ENCODE assay signal across 16 cellular contexts in genomic region chr10:70523549-70523948, GRCh38. TPM values are rescaled to one million over a fixed set of nuclear protein-coding genes. Genes with fewer than 3 reads are reported as not detected.
DNase-seq lines count a peak whose midpoint lies in the region; ATAC-seq, FAIRE-seq and TF ChIP-seq lines count a peak whose summit lies in the region.
"Had no signal": no experiment of that assay in that cellular context is flagged by ENCODE, and none has a peak within 500 bp of the region (broad histone marks: within the 10 kb centered on the region; RNA-seq: fewer than 3 reads in every experiment).

No MANE protein-coding gene starts in this region.

- H3K36me3 Mint-ChIP-seq in glutamatergic neuron (ENCODE audit: unreplicated experiment), result no peaks in the 10 kb centered on the region
- H3K36me3 Mint-ChIP-seq in activated CD4-positive, alpha-beta memory T cell treated with anti-CD3 and anti-CD28 coated beads for 36 hours, result no peaks in the 10 kb centered on the region
- H3K36me3 Mint-ChIP-seq in activated T-helper 1 cell treated with anti-CD3 and anti-CD28 coated beads, Interleukin-12 subunit alpha, Interleukin-12 subunit beta, Interleukin-2, Interleukin-4 antibody, amounts not matched to agents 30 ng/mL and 10 ng/mL and 1 ng/mL, durations not matched to agents 14 hours and 24 hours and 36 hours (ENCODE audit: low read depth), result no peaks in the 10 kb centered on the region
- H3K36me3 Mint-ChIP-seq: CD8-positive, alpha-beta memory T cell had no signal

- intact Hi-C loops in Right ventricle myocardium superior (cut with DNase I) (no loop called here), cardiac septum (cut with DNase I) (no loop called here)
- intact Hi-C loops in activated CD4-positive, alpha-beta memory T cell treated with anti-CD3 and anti-CD28 coated beads for 36 hours (cut with micrococcal nuclease), result no loop called here
- intact Hi-C loops in activated T-helper 1 cell treated with anti-CD3 and anti-CD28 coated beads, Interleukin-12 subunit alpha, Interleukin-12 subunit beta, Interleukin-2, Interleukin-4 antibody, amounts not matched to agents 30 ng/mL and 10 ng/mL and 1 ng/mL, durations not matched to agents 14 hours and 24 hours and 36 hours (cut with micrococcal nuclease), result no loop called here

- peak overlapping the region; percentile 76 for H3K27ac Mint-ChIP-seq in glutamatergic neuron (ENCODE audit: unreplicated experiment)
- no peak overlapping the region for H3K27ac Mint-ChIP-seq in activated CD4-positive, alpha-beta memory T cell treated with anti-CD3 and anti-CD28 coated beads for 36 hours
- no peak overlapping the region for H3K27ac Mint-ChIP-seq in activated T-helper 1 cell treated with anti-CD3 and anti-CD28 coated beads, Interleukin-12 subunit alpha, Interleukin-12 subunit beta, Interleukin-2, Interleukin-4 antibody, amounts not matched to agents 30 ng/mL and 10 ng/mL and 1 ng/mL, durations not matched to agents 14 hours and 24 hours and 36 hours

- H3K9me3 Mint-ChIP-seq in glutamatergic neuron (ENCODE audit: unreplicated experiment), result peaks cover 3% of the 10 kb centered on the region
- H3K9me3 Mint-ChIP-seq in activated CD4-positive, alpha-beta memory T cell treated with anti-CD3 and anti-CD28 coated beads for 36 hours, result no peaks in the 10 kb centered on the region
- no peaks in the 10 kb centered on the region for H3K9me3 Mint-ChIP-seq in activated T-helper 1 cell treated with anti-CD3 and anti-CD28 coated beads, Interleukin-12 subunit alpha, Interleukin-12 subunit beta, Interleukin-2, Interleukin-4 antibody, amounts not matched to agents 30 ng/mL and 10 ng/mL and 1 ng/mL, durations not matched to agents 14 hours and 24 hours and 36 hours
- H3K9me3 Mint-ChIP-seq: CD8-positive, alpha-beta memory T cell; H9 had no signal

- FAIRE-seq in RCC 7860 (lab: Jason Lieb, UNC), result no peak
- FAIRE-seq: GM19239, HepG2, HTR-8/SVneo had no signal

- H3K4me3 Mint-ChIP-seq in glutamatergic neuron (ENCODE audit: unreplicated experiment), result peak overlapping the region; percentile 15
- H3K4me3 Mint-ChIP-seq in activated CD4-positive, alpha-beta memory T cell treated with anti-CD3 and anti-CD28 coated beads for 36 hours, result no peak overlapping the region
- H3K4me3 Mint-ChIP-seq in activated T-helper 1 cell treated with anti-CD3 and anti-CD28 coated beads, Interleukin-12 subunit alpha, Interleukin-12 subunit beta, Interleukin-2, Interleukin-4 antibody, amounts not matched to agents 30 ng/mL and 10 ng/mL and 1 ng/mL, durations not matched to agents 14 hours and 24 hours and 36 hours, result no peak overlapping the region
- H3K4me3 Mint-ChIP-seq: CD8-positive, alpha-beta memory T cell; H9 had no signal

- CTCF ChIA-PET in activated CD4-positive, alpha-beta memory T cell treated with anti-CD3 and anti-CD28 coated beads for 36 hours (lab: Charles Lee), result interaction anchor here (1.8 to 2.0 kb wide), 2 partner anchors 26 to 62 kb away, joined by 6 to 7 read pairs; no protein-coding TSS in a partner anchor

- peaks cover 14% of the 10 kb centered on the region for H3K27me3 Mint-ChIP-seq in glutamatergic neuron (ENCODE audit: unreplicated experiment)
- peaks cover 2% of the 10 kb centered on the region for H3K27me3 Mint-ChIP-seq in activated CD4-positive, alpha-beta memory T cell treated with anti-CD3 and anti-CD28 coated beads for 36 hours
- peaks cover 5% of the 10 kb centered on the region for H3K27me3 Mint-ChIP-seq in activated T-helper 1 cell treated with anti-CD3 and anti-CD28 coated beads, Interleukin-12 subunit alpha, Interleukin-12 subunit beta, Interleukin-2, Interleukin-4 antibody, amounts not matched to agents 30 ng/mL and 10 ng/mL and 1 ng/mL, durations not matched to agents 14 hours and 24 hours and 36 hours (ENCODE audit: insufficient read depth)
- H3K27me3 Mint-ChIP-seq: CD8-positive, alpha-beta memory T cell had no signal

- no peak for ATAC-seq in Right ventricle myocardium superior (ENCODE audit: poor library complexity)
- ATAC-seq: HepG2 had no signal

- no peak for TF ChIP-seq CTCF in glutamatergic neuron (IDR thresholded peaks at IDR 0.05; ENCODE audit: partially characterized antibody, unreplicated experiment)

- POLR2A ChIA-PET in activated CD4-positive, alpha-beta memory T cell treated with anti-CD3 and anti-CD28 coated beads for 36 hours (lab: Charles Lee), result no interaction called here

- peaks cover 26% of the 10 kb centered on the region for H3K4me1 Mint-ChIP-seq in glutamatergic neuron (ENCODE audit: low read depth, unreplicated experiment)
- H3K4me1 Mint-ChIP-seq in activated CD4-positive, alpha-beta memory T cell treated with anti-CD3 and anti-CD28 coated beads for 36 hours (ENCODE audit: low read depth), result no peaks in the 10 kb centered on the region
- H3K4me1 Mint-ChIP-seq in activated T-helper 1 cell treated with anti-CD3 and anti-CD28 coated beads, Interleukin-12 subunit alpha, Interleukin-12 subunit beta, Interleukin-2, Interleukin-4 antibody, amounts not matched to agents 30 ng/mL and 10 ng/mL and 1 ng/mL, durations not matched to agents 14 hours and 24 hours and 36 hours (ENCODE audit: low read depth), result no peaks in the 10 kb centered on the region
- H3K4me1 Mint-ChIP-seq: CD8-positive, alpha-beta memory T cell had no signal

- DNase-seq in Right ventricle myocardium superior (peak; percentile 15), cardiac septum (ENCODE audit: low spot score) (no peak), glutamatergic neuron (no peak), nucleus accumbens (lab: John Stamatoyannopoulos, UW) (peak in 30 of 56 donors; percentile 6 to 80 (median 44)), RCC 7860 (ENCODE audit: low spot score) (no peak)
- DNase-seq in activated CD4-positive, alpha-beta memory T cell treated with anti-CD3 and anti-CD28 coated beads for 36 hours, result no peak
- no peak for DNase-seq in activated T-helper 1 cell treated with anti-CD3 and anti-CD28 coated beads, Interleukin-12 subunit alpha, Interleukin-12 subunit beta, Interleukin-2, Interleukin-4 antibody, amounts not matched to agents 30 ng/mL and 10 ng/mL and 1 ng/mL, durations not matched to agents 14 hours and 24 hours and 36 hours (ENCODE audit: low spot score)
- DNase-seq: Caco-2; CD8-positive, alpha-beta memory T cell; DND-41; GF-D8; GOT3; H9 had no signal

RNA-seq across cellular contexts. Expression of gene PALD1, which starts 45.0 kb away (rescaled TPM):
- total RNA-seq in Right ventricle myocardium superior (4.6 TPM), cardiac septum (5.3 TPM), glutamatergic neuron (ENCODE audit: unreplicated experiment) (15.5 TPM)
- total RNA-seq in activated CD4-positive, alpha-beta memory T cell treated with anti-CD3 and anti-CD28 coated beads for 36 hours, result under 1 TPM; 0.41 to 0.48 TPM
- total RNA-seq in activated T-helper 1 cell treated with anti-CD3 and anti-CD28 coated beads, Interleukin-12 subunit alpha, Interleukin-12 subunit beta, Interleukin-2, Interleukin-4 antibody, amounts not matched to agents 30 ng/mL and 10 ng/mL and 1 ng/mL, durations not matched to agents 14 hours and 24 hours and 36 hours, result 0.83 and 0.88 TPM in 2 replicates

Comparison
In these comparisons a context has a peak if more than half of its experiments do, and no peak if none do; other contexts are left out.
1. DNase-seq: peak in Right ventricle myocardium superior (single experiment) and nucleus accumbens (30 of 56); none in cardiac septum (single experiment), glutamatergic neuron (single experiment), activated CD4-positive, alpha-beta memory T cell treated with anti-CD3 and anti-CD28 coated beads for 36 hours (single experiment), activated T-helper 1 cell treated with anti-CD3 and anti-CD28 coated beads, Interleukin-12 subunit alpha, Interleukin-12 subunit beta, Interleukin-2, Interleukin-4 antibody, amounts not matched to agents 30 ng/mL and 10 ng/mL and 1 ng/mL, durations not matched to agents 14 hours and 24 hours and 36 hours (single experiment) and RCC 7860 (single experiment).